Comparison of ENCODE assay signal across 8 cellular contexts in the genomic region with DNA sequence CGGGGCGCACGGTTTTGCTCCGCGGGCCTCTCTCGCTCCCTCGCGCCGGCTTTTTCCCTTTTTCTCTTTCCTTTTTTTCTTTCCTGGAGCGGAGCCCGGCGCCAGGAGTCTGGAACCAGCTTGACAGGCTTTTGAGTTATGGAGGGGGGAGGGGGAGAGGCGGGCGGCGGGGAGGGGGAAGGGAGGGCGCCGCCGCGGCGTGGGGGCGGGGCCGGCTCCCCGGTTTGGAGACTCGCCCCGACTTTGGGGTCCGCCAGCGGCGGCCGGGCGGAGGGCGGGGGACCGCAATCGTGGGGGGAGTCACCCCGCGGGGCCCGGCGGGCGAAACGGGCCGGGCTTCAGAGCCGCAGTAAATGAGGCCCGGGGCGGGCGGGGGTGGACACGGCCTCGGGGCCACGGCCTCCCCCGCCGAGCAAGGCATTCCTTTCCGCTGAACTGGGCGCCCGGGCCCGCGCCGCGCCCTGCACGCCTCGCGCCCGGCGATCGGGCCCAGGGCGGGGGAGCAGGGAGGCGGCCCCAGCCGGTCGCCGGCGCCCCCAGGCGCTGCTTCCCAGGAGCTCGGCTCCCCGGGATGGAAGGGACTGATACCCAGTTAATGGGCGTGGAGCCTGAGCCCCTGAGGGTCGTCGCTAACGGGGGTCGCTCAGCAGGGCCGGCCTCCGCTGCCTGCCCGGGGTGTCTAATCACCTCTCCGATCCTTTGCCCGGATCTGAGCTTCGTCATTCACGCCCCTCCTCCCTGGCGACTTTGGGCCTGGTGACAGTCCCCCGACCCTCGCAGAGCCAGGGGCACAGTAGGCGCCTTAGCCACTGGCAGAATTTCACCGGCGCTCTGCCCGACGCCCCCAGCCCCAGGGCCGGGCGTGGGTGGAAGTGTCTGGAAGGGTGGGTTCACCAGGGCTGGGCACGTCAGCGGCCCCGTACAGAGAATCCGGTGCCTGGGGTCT.
DNase-seq lines count a peak whose midpoint lies in the region; ATAC-seq and TF ChIP-seq lines count a peak whose summit lies in the region.

No MANE protein-coding gene starts in this region.

- H3K36me3 Mint-ChIP-seq in mesothelial cell of epicardium, result no peaks in the 10 kb centered on the region

- TF ChIP-seq CTCF in mesothelial cell of epicardium (IDR thresholded peaks at IDR 0.05; ENCODE audit: unreplicated experiment), result no peak

- ATAC-seq in GM19328 (IDR thresholded peaks at IDR 0.05; ENCODE audit: unreplicated experiment) (no peak), HG03097 (IDR thresholded peaks at IDR 0.05; ENCODE audit: low FRiP score, unreplicated experiment) (no peak)

- H3K4me3 Mint-ChIP-seq in mesothelial cell of epicardium, result peak overlapping the region; percentile 48

- peak; percentile 65 for DNase-seq in Daoy (ENCODE audit: low read depth)
- peak; percentile 86 for DNase-seq in NCI-H2029 (lab: John Stamatoyannopoulos, UW)
- DNase-seq in activated CD8-positive, alpha-beta memory T cell treated with anti-CD3 and anti-CD28 coated beads, Interleukin-2, amount 50 U/mL, for 4 hours, result peak; percentile 51
- DNase-seq in erythroblast (lab: John Stamatoyannopoulos, UW), result peak; percentile 32 to 63
- DNase-seq in mesothelial cell of epicardium (ENCODE audit: low spot score in 2 of 2, unreplicated experiment in 2 of 2), result peak; percentile 76 to 85
- DNase-seq in superior temporal gyrus (ENCODE audit: extremely low spot score), result peak; percentile 70

- TF ChIP-seq POLR2A in erythroblast (IDR thresholded peaks at IDR 0.05; ENCODE audit: low read length), result no peak

- no peaks in the 10 kb centered on the region for H3K9me3 Mint-ChIP-seq in mesothelial cell of epicardium

- peak overlapping the region; percentile 99 for H3K27ac Mint-ChIP-seq in mesothelial cell of epicardium

- H3K27me3 Mint-ChIP-seq in mesothelial cell of epicardium (ENCODE audit: low read depth), result no peaks in the 10 kb centered on the region

- peaks cover 77% of the 10 kb centered on the region for H3K4me1 Mint-ChIP-seq in mesothelial cell of epicardium
